Comparison of ENCODE assay signal across 10 cellular contexts in genomic region chr5:131386779-131387178, GRCh38.
DNase-seq lines count a peak whose midpoint lies in the region; ATAC-seq and TF ChIP-seq lines count a peak whose summit lies in the region.
"Had no signal": no experiment of that assay in that cellular context is flagged by ENCODE, and none has a peak within 500 bp of the region (broad histone marks: within the 10 kb centered on the region; RNA-seq: fewer than 3 reads in every experiment).

No MANE protein-coding gene starts in this region.

- H3K4me1 ChIP-seq in OCI-LY7 (ENCODE audit: insufficient read depth, low read length, poor library complexity, severe bottlenecking): peaks cover 19% of the 10 kb centered on the region

- BruUV-seq in OCI-LY7 (replicated peaks; lab: Mats Ljungman, UMichigan): TSS peak; percentile 30

- no peak for TF ChIP-seq CTCF in OCI-LY7 (conservative IDR thresholded peaks at IDR 0.05; ENCODE audit: low read length)

- no peak for ATAC-seq in activated CD8-positive, alpha-beta memory T cell treated with anti-CD3 and anti-CD28 coated beads, Interleukin-2, amount 10 ng/mL, durations not matched to agents 7 days and 5 days
- no peak for ATAC-seq in stimulated activated memory B cell treated with anti-CD40 and anti-IgM and Interleukin-4, amounts not matched to agents 10 μg/mL and 1 μg/mL and 100 μg/mL, for 72 hours
- ATAC-seq in HG03159 (IDR thresholded peaks at IDR 0.05; ENCODE audit: unreplicated experiment) (no peak), HG02571 (IDR thresholded peaks at IDR 0.05; ENCODE audit: unreplicated experiment) (no peak)

- H3K9me3 ChIP-seq in OCI-LY7 (ENCODE audit: low read length): no peaks in the 10 kb centered on the region
- H3K9me3 ChIP-seq: BLaER1, suprapubic skin had no signal

- no peaks in the 10 kb centered on the region for H3K9me2 ChIP-seq in OCI-LY7 (ENCODE audit: insufficient read depth, low read length)

- peaks cover 77% of the 10 kb centered on the region for H3K4me1 Mint-ChIP-seq in activated CD8-positive, alpha-beta memory T cell treated with anti-CD3 and anti-CD28 coated beads, Interleukin-2, amount 10 ng/mL, durations not matched to agents 7 days and 5 days
- H3K4me1 Mint-ChIP-seq in stimulated activated memory B cell treated with anti-CD40 and anti-IgM and Interleukin-4, amounts not matched to agents 10 μg/mL and 1 μg/mL and 100 μg/mL, for 72 hours: peaks cover 38% of the 10 kb centered on the region

- no peak overlapping the region for H3K27ac ChIP-seq in OCI-LY7 (ENCODE audit: low read depth, low read length, poor library complexity, severe bottlenecking)
- H3K27ac ChIP-seq: BLaER1, suprapubic skin had no signal

- no peak overlapping the region for H3K4me3 ChIP-seq in OCI-LY7 (ENCODE audit: low read depth, low read length, poor library complexity, severe bottlenecking)
- H3K4me3 ChIP-seq: BLaER1, suprapubic skin had no signal

- intact Hi-C loops in OCI-LY7 (cut with micrococcal nuclease; ENCODE audit: unreplicated experiment): loop anchor here (10.0 kb wide), 1 partner anchor 512 kb away; no protein-coding TSS in a partner anchor

- H3K4me3 Mint-ChIP-seq in activated CD8-positive, alpha-beta memory T cell treated with anti-CD3 and anti-CD28 coated beads, Interleukin-2, amount 10 ng/mL, durations not matched to agents 7 days and 5 days: no peak overlapping the region
- no peak overlapping the region for H3K4me3 Mint-ChIP-seq in stimulated activated memory B cell treated with anti-CD40 and anti-IgM and Interleukin-4, amounts not matched to agents 10 μg/mL and 1 μg/mL and 100 μg/mL, for 72 hours

- no peaks in the 10 kb centered on the region for H3K9me3 Mint-ChIP-seq in activated CD8-positive, alpha-beta memory T cell treated with anti-CD3 and anti-CD28 coated beads, Interleukin-2, amount 10 ng/mL, durations not matched to agents 7 days and 5 days (ENCODE audit: low read depth)
- H3K9me3 Mint-ChIP-seq in stimulated activated memory B cell treated with anti-CD40 and anti-IgM and Interleukin-4, amounts not matched to agents 10 μg/mL and 1 μg/mL and 100 μg/mL, for 72 hours: no peaks in the 10 kb centered on the region

- no peaks in the 10 kb centered on the region for H3K27me3 Mint-ChIP-seq in activated CD8-positive, alpha-beta memory T cell treated with anti-CD3 and anti-CD28 coated beads, Interleukin-2, amount 10 ng/mL, durations not matched to agents 7 days and 5 days
- no peaks in the 10 kb centered on the region for H3K27me3 Mint-ChIP-seq in stimulated activated memory B cell treated with anti-CD40 and anti-IgM and Interleukin-4, amounts not matched to agents 10 μg/mL and 1 μg/mL and 100 μg/mL, for 72 hours

- peaks cover 78% of the 10 kb centered on the region for H3K36me3 ChIP-seq in OCI-LY7 (ENCODE audit: insufficient read depth, low read length)

- H3K4me2 ChIP-seq in OCI-LY7 (ENCODE audit: low read length): no peak overlapping the region
- H3K4me2 ChIP-seq: BLaER1 had no signal

- POLR2A ChIA-PET in OCI-LY7 (lab: Charles Lee): interaction anchor here (0.7 to 1.7 kb wide), 2 partner anchors 122 to 196 kb away, joined by 3 to 5 read pairs; no protein-coding TSS in a partner anchor

- peaks cover 45% of the 10 kb centered on the region for H3K36me3 Mint-ChIP-seq in activated CD8-positive, alpha-beta memory T cell treated with anti-CD3 and anti-CD28 coated beads, Interleukin-2, amount 10 ng/mL, durations not matched to agents 7 days and 5 days
- peaks cover 39% of the 10 kb centered on the region for H3K36me3 Mint-ChIP-seq in stimulated activated memory B cell treated with anti-CD40 and anti-IgM and Interleukin-4, amounts not matched to agents 10 μg/mL and 1 μg/mL and 100 μg/mL, for 72 hours

- DNase-seq in activated CD8-positive, alpha-beta memory T cell treated with anti-CD3 and anti-CD28 coated beads, Interleukin-2, amount 10 ng/mL, durations not matched to agents 7 days and 5 days: no peak
- DNase-seq in activated CD8-positive, alpha-beta memory T cell treated with anti-CD3 and anti-CD28 coated beads, Interleukin-2, amount 50 U/mL, for 4 hours: no peak
- DNase-seq in OCI-LY7 (ENCODE audit: low spot score) (no peak), glomerular visceral epithelial cell (ENCODE audit: extremely low spot score) (peak; percentile 44)
- no peak for DNase-seq in activated CD4-positive, CD25-positive, alpha-beta regulatory T cell treated with anti-CD3 and anti-CD28 coated beads, Interleukin-2, amount 50 U/mL, for 72 hours

- peaks cover 26% of the 10 kb centered on the region; the same call in 1 of the 2 replicates for H3K79me2 ChIP-seq in OCI-LY7 (ENCODE audit: insufficient read depth, low read depth, low read length)

- H2AFZ ChIP-seq in OCI-LY7 (ENCODE audit: low read length): no peak overlapping the region

- no peaks in the 10 kb centered on the region for H4K20me1 ChIP-seq in OCI-LY7 (ENCODE audit: insufficient read depth, low read length)

- H3K27ac Mint-ChIP-seq in activated CD8-positive, alpha-beta memory T cell treated with anti-CD3 and anti-CD28 coated beads, Interleukin-2, amount 10 ng/mL, durations not matched to agents 7 days and 5 days: peak overlapping the region; percentile 51
- peak overlapping the region; percentile 49 for H3K27ac Mint-ChIP-seq in stimulated activated memory B cell treated with anti-CD40 and anti-IgM and Interleukin-4, amounts not matched to agents 10 μg/mL and 1 μg/mL and 100 μg/mL, for 72 hours

- CTCF ChIA-PET in activated CD8-positive, alpha-beta memory T cell treated with anti-CD3 and anti-CD28 coated beads, Interleukin-2, amount 10 ng/mL, durations not matched to agents 7 days and 5 days (lab: Charles Lee): interaction anchor here (1.2 kb wide), 1 partner anchor 221 kb away, joined by 3 read pairs; no protein-coding TSS in a partner anchor
- CTCF ChIA-PET in OCI-LY7 (lab: Charles Lee; ENCODE audit: unreplicated experiment): no interaction called here
